In genomic region chr12:118326971-118327370, GRCh38 we compare ENCODE assay signal across 14 cellular contexts.
"Had no signal": no experiment of that assay in that cellular context is flagged by ENCODE, and none has a peak within 500 bp of the region (broad histone marks: within the 10 kb centered on the region; RNA-seq: fewer than 3 reads in every experiment).

No MANE protein-coding gene starts in this region.

- H3K27ac Mint-ChIP-seq: activated naive CD8-positive, alpha-beta T cell treated with anti-CD3 and anti-CD28 coated beads, Interleukin-2, amount 50 U/mL, for 24 hours; endodermal cell; T-cell had no signal

- H3K27me3 Mint-ChIP-seq: activated naive CD8-positive, alpha-beta T cell treated with anti-CD3 and anti-CD28 coated beads, Interleukin-2, amount 50 U/mL, for 24 hours; T-cell had no signal

- H3K9me3 Mint-ChIP-seq: activated naive CD8-positive, alpha-beta T cell treated with anti-CD3 and anti-CD28 coated beads, Interleukin-2, amount 50 U/mL, for 24 hours; endodermal cell; neural crest cell; T-cell had no signal

- H3K4me3 ChIP-seq: spleen, thoracic aorta had no signal

- H3K4me3 Mint-ChIP-seq: activated naive CD8-positive, alpha-beta T cell treated with anti-CD3 and anti-CD28 coated beads, Interleukin-2, amount 50 U/mL, for 24 hours; endodermal cell; neural crest cell; T-cell had no signal

- H3K27ac ChIP-seq: thoracic aorta had no signal

- H3K4me1 Mint-ChIP-seq: endodermal cell had no signal

- H3K36me3 ChIP-seq: thoracic aorta had no signal

- H3K9me3 ChIP-seq: spleen, thoracic aorta had no signal

- ATAC-seq: activated naive CD8-positive, alpha-beta T cell treated with anti-CD3 and anti-CD28 coated beads, Interleukin-2, amount 50 U/mL, for 24 hours; sciatic nerve; T-cell had no signal

- H3K27me3 ChIP-seq: spleen had no signal

- DNase-seq: activated CD4-positive, alpha-beta T cell treated with anti-CD3 and anti-CD28 coated beads, Interleukin-2, amount 50 U/mL, for 4 hours; activated naive CD4-positive, alpha-beta T cell treated with Interleukin-2 at 50 U/mL for 16 hours; activated naive CD8-positive, alpha-beta T cell treated with anti-CD3 and anti-CD28 coated beads, Interleukin-2, amount 50 U/mL, for 24 hours; activated T-cell treated with anti-CD3 and anti-CD28 coated beads for 4 hours; endodermal cell; erythroblast; foreskin melanocyte; head of caudate nucleus; spleen; T-cell; T-helper 9 cell had no signal
